Comparison of ENCODE assay signal across 24 cellular contexts in genomic region chr9:84325347-84325982, GRCh38. TPM values are rescaled to one million over a fixed set of nuclear protein-coding genes. Genes with fewer than 3 reads are reported as not detected.
DNase-seq lines count a peak whose midpoint lies in the region; ATAC-seq and TF ChIP-seq lines count a peak whose summit lies in the region.
"Had no signal": no experiment of that assay in that cellular context is flagged by ENCODE, and none has a peak within 500 bp of the region (broad histone marks: within the 10 kb centered on the region; RNA-seq: fewer than 3 reads in every experiment).

No MANE protein-coding gene starts in this region.

- H3K27ac Mint-ChIP-seq in Calu3 (ENCODE audit: unreplicated experiment) = peak overlapping the region; percentile 20
- H3K27ac Mint-ChIP-seq: activated CD8-positive, alpha-beta T cell treated with anti-CD3 and anti-CD28 coated beads, Interleukin-2, amount 10 ng/mL, durations not matched to agents 7 days and 5 days; activated naive CD4-positive, alpha-beta T cell treated with anti-CD3 and anti-CD28 coated beads, Interleukin-2, amount 50 U/mL, for 24 hours; brain; naive thymus-derived CD8-positive, alpha-beta T cell had no signal

- no peak overlapping the region for H2BK15ac ChIP-seq in mesendoderm (replicated peaks; ENCODE audit: low read depth)

- H3K36me3 Mint-ChIP-seq in Calu3 (ENCODE audit: insufficient read depth, unreplicated experiment) = no peaks in the 10 kb centered on the region
- H3K36me3 Mint-ChIP-seq: activated naive CD4-positive, alpha-beta T cell treated with anti-CD3 and anti-CD28 coated beads, Interleukin-2, amount 50 U/mL, for 24 hours had no signal

- intact Hi-C loops in Calu3 (cut with micrococcal nuclease; ENCODE audit: unreplicated experiment) = no loop called here
- intact Hi-C loops in spleen (cut with DNase I; ENCODE audit: low total_unique reads) = no loop called here

- no peak overlapping the region for H2AK5ac ChIP-seq in mesendoderm (ENCODE audit: low read length)

- no peaks in the 10 kb centered on the region for H3K79me1 ChIP-seq in mesendoderm (ENCODE audit: low read length)

- H3K56ac ChIP-seq in mesendoderm (ENCODE audit: low read length) = no peak overlapping the region

- peaks cover 20% of the 10 kb centered on the region for H3K4me1 Mint-ChIP-seq in Calu3 (ENCODE audit: low read depth, unreplicated experiment)
- H3K4me1 Mint-ChIP-seq: activated naive CD4-positive, alpha-beta T cell treated with anti-CD3 and anti-CD28 coated beads, Interleukin-2, amount 50 U/mL, for 24 hours; naive thymus-derived CD8-positive, alpha-beta T cell had no signal

- H3K4me2 ChIP-seq in mesendoderm (ENCODE audit: low read length) = no peak overlapping the region

- peaks cover 0 to 24% (median 12%) of the 10 kb centered on the region in 8 donors for H3K9me3 ChIP-seq in spleen
- H3K9me3 ChIP-seq: HAP-1, lower lobe of right lung had no signal

- H2BK120ac ChIP-seq in mesendoderm (ENCODE audit: low read depth, low read length) = no peak overlapping the region

- H3K4me3 ChIP-seq in epithelial cell of esophagus (ENCODE audit: low read length) (no peak overlapping the region), mesendoderm (ENCODE audit: low read length) (no peak overlapping the region), spleen (no peak overlapping the region)
- H3K4me3 ChIP-seq: HAP-1, lower lobe of right lung had no signal

- H3K27me3 Mint-ChIP-seq in Calu3 (ENCODE audit: unreplicated experiment) = no peaks in the 10 kb centered on the region
- H3K27me3 Mint-ChIP-seq: brain had no signal

- no peak overlapping the region for H3K18ac ChIP-seq in mesendoderm (ENCODE audit: low read length)

- peak; percentile 17 for DNase-seq in Calu3
- DNase-seq in NCI-H226 = peak; percentile 62
- DNase-seq in epithelial cell of esophagus (ENCODE audit: low read depth) = peak; percentile 91
- DNase-seq in mesendoderm = peak; percentile 13
- no peak for DNase-seq in spleen
- no peak for DNase-seq in GM19240 (ENCODE audit: insufficient read length, low spot score)
- DNase-seq: activated CD8-positive, alpha-beta T cell treated with anti-CD3 and anti-CD28 coated beads, Interleukin-2, amount 10 ng/mL, durations not matched to agents 7 days and 5 days; activated T-cell treated with anti-CD3 and anti-CD28 coated beads, Interleukin-2, amount 50 U/mL, for 48 hours; C1 segment of cervical spinal cord; erythroblast; lower lobe of right lung; naive thymus-derived CD8-positive, alpha-beta T cell; NCI-H1417; NCI-H2171; NCI-H69; stimulated activated CD4-positive, alpha-beta T cell treated with anti-CD3 and anti-CD28 coated beads, Interleukin-4, amount 100 ng/mL, for 24 hours had no signal

- CTCF ChIA-PET in Calu3 (lab: Charles Lee) = interaction anchor here (1.1 kb wide), 1 partner anchor 10 kb away, joined by 3 read pairs; no protein-coding TSS in a partner anchor

- no peak overlapping the region for H3K4ac ChIP-seq in mesendoderm (ENCODE audit: low read depth, low read length)

- H3K9me3 Mint-ChIP-seq in Calu3 (ENCODE audit: low read depth, unreplicated experiment) = no peaks in the 10 kb centered on the region
- H3K9me3 Mint-ChIP-seq: activated naive CD4-positive, alpha-beta T cell treated with anti-CD3 and anti-CD28 coated beads, Interleukin-2, amount 50 U/mL, for 24 hours had no signal

- no peak for ATAC-seq in HG03025 (IDR thresholded peaks at IDR 0.05; ENCODE audit: low FRiP score, unreplicated experiment)
- no peak for ATAC-seq in HG03095 (IDR thresholded peaks at IDR 0.05; ENCODE audit: unreplicated experiment)
- ATAC-seq: activated CD8-positive, alpha-beta T cell treated with anti-CD3 and anti-CD28 coated beads, Interleukin-2, amount 10 ng/mL, durations not matched to agents 7 days and 5 days; lower lobe of right lung; naive thymus-derived CD8-positive, alpha-beta T cell had no signal

- H4K8ac ChIP-seq in mesendoderm (ENCODE audit: low read depth, low read length) = no peak overlapping the region

- H3K4me3 Mint-ChIP-seq in Calu3 (ENCODE audit: low read depth, unreplicated experiment) = no peak overlapping the region
- H3K4me3 Mint-ChIP-seq: activated CD8-positive, alpha-beta T cell treated with anti-CD3 and anti-CD28 coated beads, Interleukin-2, amount 10 ng/mL, durations not matched to agents 7 days and 5 days; activated naive CD4-positive, alpha-beta T cell treated with anti-CD3 and anti-CD28 coated beads, Interleukin-2, amount 50 U/mL, for 24 hours; brain; naive thymus-derived CD8-positive, alpha-beta T cell had no signal

- WGBS in mesendoderm (ENCODE audit: extremely low coverage, insufficient coverage, low lambda C conversion rate) = no CpG with 5 or more reads among the region's 3 CpGs
- WGBS in spleen, 5 donors = 78 to 90% (median 79%) methylated on average over 3 of the region's 3 CpGs

- no peak overlapping the region for H4K5ac ChIP-seq in mesendoderm (ENCODE audit: low read length)

- no TSS peak for BruUV-seq in Calu3 (replicated peaks; lab: Mats Ljungman, UMichigan)

- H3K79me2 ChIP-seq in mesendoderm (ENCODE audit: control insufficient read depth, insufficient read depth, low read length) = no peaks in the 10 kb centered on the region

- H3K9ac ChIP-seq in mesendoderm (ENCODE audit: low read length) = no peak overlapping the region

- H3K36me3 ChIP-seq in mesendoderm (ENCODE audit: control insufficient read depth, insufficient read depth, low read length) (no peaks in the 10 kb centered on the region), spleen (no peaks in the 10 kb centered on the region)
- H3K36me3 ChIP-seq: HAP-1, lower lobe of right lung had no signal

- TF ChIP-seq POLR2A in spleen (IDR thresholded peaks at IDR 0.05) = no peak

- no peak overlapping the region for H2BK5ac ChIP-seq in mesendoderm (ENCODE audit: low read length)

- H3K27me3 ChIP-seq in mesendoderm (ENCODE audit: insufficient read depth, low read length, poor library complexity) = no peaks in the 10 kb centered on the region
- no peaks in the 10 kb centered on the region for H3K27me3 ChIP-seq in spleen (replicated peaks in 1 of 7)

- no peaks in the 10 kb centered on the region for H3K4me1 ChIP-seq in mesendoderm (ENCODE audit: control insufficient read depth, low read depth, low read length)
- H3K4me1 ChIP-seq in spleen = peaks cover 0 to 16% (median 1%) of the 10 kb centered on the region in 6 donors
- H3K4me1 ChIP-seq: HAP-1 had no signal

- H3K27ac ChIP-seq in mesendoderm (ENCODE audit: low read depth, low read length) (no peak overlapping the region), spleen (no peak overlapping the region)
- H3K27ac ChIP-seq: lower lobe of right lung had no signal

- no peak for TF ChIP-seq CTCF in Calu3 (IDR thresholded peaks at IDR 0.05; ENCODE audit: unreplicated experiment)
- TF ChIP-seq CTCF in epithelial cell of esophagus (IDR thresholded peaks at IDR 0.05; ENCODE audit: insufficient read depth, low read depth, low read length, missing control alignments) = no peak
- TF ChIP-seq CTCF in spleen (IDR thresholded peaks at IDR 0.05 in 8 of 11, conservative IDR thresholded peaks at IDR 0.05 in 3 of 11) = no peak

- H3K23ac ChIP-seq in mesendoderm (ENCODE audit: low read length) = no peak overlapping the region

RNA-seq across cellular contexts. Expression of gene SLC28A3, which starts 15.1 kb away (rescaled TPM):
- total RNA-seq in Calu3 (2022) = 10.7 and 18.3 TPM in 2 replicates
- polyA plus RNA-seq in mesendoderm (2013, experiment 1 of 2) = not detected
- not detected for polyA plus RNA-seq in mesendoderm (2013, experiment 2 of 2)
- total RNA-seq in spleen = 1 to 10 TPM in 2 of 7 donors, under 1 TPM in 4, not detected in 1; 0.44 to 1.2 (median 0.62) TPM
- polyA plus RNA-seq in spleen = under 1 TPM; 0.06 to 0.38 (median 0.22) TPM
- total RNA-seq: A673; activated CD8-positive, alpha-beta T cell treated with anti-CD3 and anti-CD28 coated beads, Interleukin-2, amount 10 ng/mL, durations not matched to agents 7 days and 5 days; naive thymus-derived CD8-positive, alpha-beta T cell; OCI-LY7; SK-MEL-5 had no signal
- polyA plus RNA-seq: naive thymus-derived CD8-positive, alpha-beta T cell had no signal

Comparison
In these comparisons a context has a peak if more than half of its experiments do, and no peak if none do; other contexts are left out.
1. DNase-seq: peak in Calu3 (single experiment), NCI-H226 (single experiment), epithelial cell of esophagus (single experiment) and mesendoderm (single experiment); none in spleen (single experiment) and GM19240 (single experiment).